In genomic region chr19:13794388-13794751, GRCh38 we compare ENCODE assay signal across 1 cellular context.
TF ChIP-seq lines count a peak whose summit lies in the region.

No MANE protein-coding gene starts in this region.

TF ChIP-seq in SK-N-SH treated with all-trans-retinoic acid at 6 μM for 48 hours, 23 proteins besides CTCF, POLR2A, EP300 and RAD21 (continued from another document):
- TF ChIP-seq, protein P1, sequence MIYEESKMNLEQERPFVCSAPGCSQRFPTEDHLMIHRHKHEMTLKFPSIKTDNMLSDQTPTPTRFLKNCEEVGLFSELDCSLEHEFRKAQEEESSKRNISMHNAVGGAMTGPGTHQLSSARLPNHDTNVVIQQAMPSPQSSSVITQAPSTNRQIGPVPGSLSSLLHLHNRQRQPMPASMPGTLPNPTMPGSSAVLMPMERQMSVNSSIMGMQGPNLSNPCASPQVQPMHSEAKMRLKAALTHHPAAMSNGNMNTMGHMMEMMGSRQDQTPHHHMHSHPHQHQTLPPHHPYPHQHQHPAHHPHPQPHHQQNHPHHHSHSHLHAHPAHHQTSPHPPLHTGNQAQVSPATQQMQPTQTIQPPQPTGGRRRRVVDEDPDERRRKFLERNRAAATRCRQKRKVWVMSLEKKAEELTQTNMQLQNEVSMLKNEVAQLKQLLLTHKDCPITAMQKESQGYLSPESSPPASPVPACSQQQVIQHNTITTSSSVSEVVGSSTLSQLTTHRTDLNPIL (CRISPR knock-in tag; IDR thresholded peaks at IDR 0.05; ENCODE audit: low read depth) = no peak
- no peak for TF ChIP-seq ZFP3 (CRISPR knock-in tag; IDR thresholded peaks at IDR 0.05)
- TF ChIP-seq SNAI2 (CRISPR knock-in tag; IDR thresholded peaks at IDR 0.05) = no peak
- no peak for TF ChIP-seq TOX (CRISPR knock-in tag; IDR thresholded peaks at IDR 0.05; ENCODE audit: borderline replicate concordance)
- no peak for TF ChIP-seq OSR1 (CRISPR knock-in tag; IDR thresholded peaks at IDR 0.05)
- no peak for TF ChIP-seq ARNTL (CRISPR knock-in tag; IDR thresholded peaks at IDR 0.05; ENCODE audit: borderline replicate concordance, low read depth)
- TF ChIP-seq, protein P2, sequence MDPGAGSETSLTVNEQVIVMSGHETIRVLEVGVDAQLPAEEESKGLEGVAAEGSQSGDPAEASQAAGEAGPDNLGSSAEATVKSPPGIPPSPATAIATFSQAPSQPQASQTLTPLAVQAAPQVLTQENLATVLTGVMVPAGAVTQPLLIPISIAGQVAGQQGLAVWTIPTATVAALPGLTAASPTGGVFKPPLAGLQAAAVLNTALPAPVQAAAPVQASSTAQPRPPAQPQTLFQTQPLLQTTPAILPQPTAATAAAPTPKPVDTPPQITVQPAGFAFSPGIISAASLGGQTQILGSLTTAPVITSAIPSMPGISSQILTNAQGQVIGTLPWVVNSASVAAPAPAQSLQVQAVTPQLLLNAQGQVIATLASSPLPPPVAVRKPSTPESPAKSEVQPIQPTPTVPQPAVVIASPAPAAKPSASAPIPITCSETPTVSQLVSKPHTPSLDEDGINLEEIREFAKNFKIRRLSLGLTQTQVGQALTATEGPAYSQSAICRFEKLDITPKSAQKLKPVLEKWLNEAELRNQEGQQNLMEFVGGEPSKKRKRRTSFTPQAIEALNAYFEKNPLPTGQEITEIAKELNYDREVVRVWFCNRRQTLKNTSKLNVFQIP (CRISPR knock-in tag; IDR thresholded peaks at IDR 0.05; ENCODE audit: borderline replicate concordance, low read depth) = no peak
- TF ChIP-seq, protein P3, sequence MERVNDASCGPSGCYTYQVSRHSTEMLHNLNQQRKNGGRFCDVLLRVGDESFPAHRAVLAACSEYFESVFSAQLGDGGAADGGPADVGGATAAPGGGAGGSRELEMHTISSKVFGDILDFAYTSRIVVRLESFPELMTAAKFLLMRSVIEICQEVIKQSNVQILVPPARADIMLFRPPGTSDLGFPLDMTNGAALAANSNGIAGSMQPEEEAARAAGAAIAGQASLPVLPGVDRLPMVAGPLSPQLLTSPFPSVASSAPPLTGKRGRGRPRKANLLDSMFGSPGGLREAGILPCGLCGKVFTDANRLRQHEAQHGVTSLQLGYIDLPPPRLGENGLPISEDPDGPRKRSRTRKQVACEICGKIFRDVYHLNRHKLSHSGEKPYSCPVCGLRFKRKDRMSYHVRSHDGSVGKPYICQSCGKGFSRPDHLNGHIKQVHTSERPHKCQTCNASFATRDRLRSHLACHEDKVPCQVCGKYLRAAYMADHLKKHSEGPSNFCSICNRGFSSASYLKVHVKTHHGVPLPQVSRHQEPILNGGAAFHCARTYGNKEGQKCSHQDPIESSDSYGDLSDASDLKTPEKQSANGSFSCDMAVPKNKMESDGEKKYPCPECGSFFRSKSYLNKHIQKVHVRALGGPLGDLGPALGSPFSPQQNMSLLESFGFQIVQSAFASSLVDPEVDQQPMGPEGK (CRISPR knock-in tag; IDR thresholded peaks at IDR 0.05; ENCODE audit: borderline replicate concordance) = no peak
- no peak for TF ChIP-seq TCF4 (CRISPR knock-in tag; IDR thresholded peaks at IDR 0.05; ENCODE audit: borderline replicate concordance)
- no peak for TF ChIP-seq BACH2 (CRISPR knock-in tag; IDR thresholded peaks at IDR 0.05; ENCODE audit: borderline replicate concordance)
- no peak for TF ChIP-seq RARB (CRISPR knock-in tag; IDR thresholded peaks at IDR 0.05)
